27 cellular contexts compared by ENCODE assay signal in genomic region chr17:31853911-31854470, GRCh38.
"Had no signal": no experiment of that assay in that cellular context is flagged by ENCODE, and none has a peak within 500 bp of the region (broad histone marks: within the 10 kb centered on the region; RNA-seq: fewer than 3 reads in every experiment).

No MANE protein-coding gene starts in this region.

- ATAC-seq: stimulated activated effector memory CD8-positive, alpha-beta T cell treated with anti-CD3 and anti-CD28 coated beads, Interleukin-12 subunit alpha, Interleukin-12 subunit beta, amount 100 ng/mL, for 72 hours; stimulated activated memory B cell treated with anti-CD40 and anti-IgM and Interleukin-4, amounts not matched to agents 10 μg/mL and 1 μg/mL and 100 μg/mL, for 72 hours; stimulated activated naive B cell treated with anti-CD40 and anti-IgM and Interleukin-4, amounts not matched to agents 10 μg/mL and 1 μg/mL and 100 μg/mL, for 72 hours; stimulated activated naive CD8-positive, alpha-beta T cell treated with anti-CD3 and anti-CD28 coated beads, Interleukin-15, amount 100 ng/mL, for 72 hours; stimulated activated naive CD8-positive, alpha-beta T cell treated with anti-CD3 and anti-CD28 coated beads, Interleukin-15, Interleukin-2, amounts not matched to agents 100 U/mL and 50 U/mL, for 24 hours; upper lobe of right lung had no signal

- H3K4me3 ChIP-seq: stomach, suprapubic skin, testis, thoracic aorta, thyroid gland, tibial artery, tibial nerve, transverse colon, upper lobe of left lung, upper lobe of right lung, uterus, vagina had no signal

- H3K36me3 ChIP-seq: uterus had no signal

- H3K27ac ChIP-seq: stomach, suprapubic skin, testis, thoracic aorta, tibial artery, tibial nerve, transverse colon, upper lobe of left lung, upper lobe of right lung, uterus, vagina had no signal

- DNase-seq: stimulated activated CD4-positive, alpha-beta T cell treated with anti-CD3 and anti-CD28 coated beads, Interleukin-2, amount 100 ng/mL, for 48 hours; stimulated activated CD4-positive, alpha-beta T cell treated with anti-CD3 and anti-CD28 coated beads, Interleukin-4, amount 100 ng/mL, for 24 hours; stimulated activated CD4-positive, alpha-beta T cell treated with anti-CD3 and anti-CD28 coated beads, Interleukin-4, amount 100 ng/mL, for 4 hours; stimulated activated CD8-positive, alpha-beta memory T cell treated with anti-CD3 and anti-CD28 coated beads, Interleukin-4, amount 100 ng/mL, for 48 hours; stimulated activated naive B cell treated with anti-CD40 and anti-IgM and Interleukin-4, amounts not matched to agents 10 μg/mL and 1 μg/mL and 100 μg/mL, for 72 hours; stimulated activated naive CD4-positive, alpha-beta T cell; stimulated activated naive CD4-positive, alpha-beta T cell treated with Interleukin-2 at 50 U/mL for 16 hours; stimulated activated naive CD8-positive, alpha-beta T cell treated with anti-CD3 and anti-CD28 coated beads, Interleukin-15, amount 100 ng/mL, for 72 hours; stimulated activated naive CD8-positive, alpha-beta T cell treated with anti-CD3 and anti-CD28 coated beads, Interleukin-15, Interleukin-2, amounts not matched to agents 100 U/mL and 50 U/mL, for 24 hours; stomach; substantia nigra; testis; tibial artery; transverse colon; upper lobe of left lung; upper lobe of right lung; uterus had no signal

- H3K4me1 ChIP-seq: uterus had no signal

- FAIRE-seq: urothelium cell line had no signal

- H3K27me3 Mint-ChIP-seq: stimulated activated memory B cell treated with anti-CD40 and anti-IgM and Interleukin-4, amounts not matched to agents 10 μg/mL and 1 μg/mL and 100 μg/mL, for 72 hours; stimulated activated naive B cell treated with anti-CD40 and anti-IgM and Interleukin-4, amounts not matched to agents 10 μg/mL and 1 μg/mL and 100 μg/mL, for 72 hours; stimulated activated naive CD8-positive, alpha-beta T cell treated with anti-CD3 and anti-CD28 coated beads, Interleukin-15, amount 100 ng/mL, for 72 hours; stimulated activated naive CD8-positive, alpha-beta T cell treated with anti-CD3 and anti-CD28 coated beads, Interleukin-15, Interleukin-2, amounts not matched to agents 100 ng/mL and 50 ng/mL, for 24 hours; type B pancreatic cell had no signal

- H3K4me3 Mint-ChIP-seq: stimulated activated effector memory CD8-positive, alpha-beta T cell treated with anti-CD3 and anti-CD28 coated beads, Interleukin-12 subunit alpha, Interleukin-12 subunit beta, amount 100 ng/mL, for 72 hours; stimulated activated memory B cell treated with anti-CD40 and anti-IgM and Interleukin-4, amounts not matched to agents 10 μg/mL and 1 μg/mL and 100 μg/mL, for 72 hours; stimulated activated naive B cell treated with anti-CD40 and anti-IgM and Interleukin-4, amounts not matched to agents 10 μg/mL and 1 μg/mL and 100 μg/mL, for 72 hours; stimulated activated naive CD8-positive, alpha-beta T cell treated with anti-CD3 and anti-CD28 coated beads, Interleukin-15, amount 100 ng/mL, for 72 hours; stimulated activated naive CD8-positive, alpha-beta T cell treated with anti-CD3 and anti-CD28 coated beads, Interleukin-15, Interleukin-2, amounts not matched to agents 100 ng/mL and 50 ng/mL, for 24 hours; type B pancreatic cell had no signal

- H3K27ac Mint-ChIP-seq: stimulated activated effector memory CD8-positive, alpha-beta T cell treated with anti-CD3 and anti-CD28 coated beads, Interleukin-12 subunit alpha, Interleukin-12 subunit beta, amount 100 ng/mL, for 72 hours; stimulated activated memory B cell treated with anti-CD40 and anti-IgM and Interleukin-4, amounts not matched to agents 10 μg/mL and 1 μg/mL and 100 μg/mL, for 72 hours; stimulated activated naive B cell treated with anti-CD40 and anti-IgM and Interleukin-4, amounts not matched to agents 10 μg/mL and 1 μg/mL and 100 μg/mL, for 72 hours; stimulated activated naive CD8-positive, alpha-beta T cell treated with anti-CD3 and anti-CD28 coated beads, Interleukin-15, amount 100 ng/mL, for 72 hours; stimulated activated naive CD8-positive, alpha-beta T cell treated with anti-CD3 and anti-CD28 coated beads, Interleukin-15, Interleukin-2, amounts not matched to agents 100 ng/mL and 50 ng/mL, for 24 hours; type B pancreatic cell had no signal

- H3K9me3 Mint-ChIP-seq: stimulated activated effector memory CD8-positive, alpha-beta T cell treated with anti-CD3 and anti-CD28 coated beads, Interleukin-12 subunit alpha, Interleukin-12 subunit beta, amount 100 ng/mL, for 72 hours; stimulated activated memory B cell treated with anti-CD40 and anti-IgM and Interleukin-4, amounts not matched to agents 10 μg/mL and 1 μg/mL and 100 μg/mL, for 72 hours; stimulated activated naive B cell treated with anti-CD40 and anti-IgM and Interleukin-4, amounts not matched to agents 10 μg/mL and 1 μg/mL and 100 μg/mL, for 72 hours; stimulated activated naive CD8-positive, alpha-beta T cell treated with anti-CD3 and anti-CD28 coated beads, Interleukin-15, amount 100 ng/mL, for 72 hours; stimulated activated naive CD8-positive, alpha-beta T cell treated with anti-CD3 and anti-CD28 coated beads, Interleukin-15, Interleukin-2, amounts not matched to agents 100 ng/mL and 50 ng/mL, for 24 hours; type B pancreatic cell had no signal

- H3K9me3 ChIP-seq: stomach, suprapubic skin, testis, thoracic aorta, thyroid gland, tibial artery, tibial nerve, transverse colon, upper lobe of left lung, upper lobe of right lung, uterus, vagina had no signal

- H3K27me3 ChIP-seq: stomach, suprapubic skin, testis, thyroid gland, tibial artery, tibial nerve, transverse colon, upper lobe of left lung, upper lobe of right lung, uterus, vagina had no signal
